In genomic region chr7:27155816-27156507, GRCh38 we compare ENCODE assay signal across 8 cellular contexts. TPM values are rescaled to one million over a fixed set of nuclear protein-coding genes. Genes with fewer than 3 reads are reported as not detected.
DNase-seq lines count a peak whose midpoint lies in the region; ATAC-seq and TF ChIP-seq lines count a peak whose summit lies in the region.

No MANE protein-coding gene starts in this region.

- peaks cover 53% of the 10 kb centered on the region for H3K9me3 ChIP-seq in trophoblast cell (ENCODE audit: insufficient read depth, low read depth, low read length)

- H3K36me3 ChIP-seq in trophoblast cell (ENCODE audit: control insufficient read depth in 1 of 2, insufficient read depth in 2 of 2, low read length in 2 of 2) = no peaks in the 10 kb centered on the region

- H3K4me2 ChIP-seq in trophoblast cell (ENCODE audit: low read length) = peak overlapping the region; percentile 43

- peak overlapping the region; percentile 76 for H3K4me3 Mint-ChIP-seq in endothelial cell (ENCODE audit: unreplicated experiment)

- H3K27ac ChIP-seq in trophoblast cell (ENCODE audit: low read depth, low read length) = no peak overlapping the region

- H3K36me3 Mint-ChIP-seq in endothelial cell (ENCODE audit: low read depth, unreplicated experiment) = peaks cover 3% of the 10 kb centered on the region

- no peak overlapping the region for H3K14ac ChIP-seq in trophoblast cell (ENCODE audit: low read length)

- H2BK12ac ChIP-seq in trophoblast cell (ENCODE audit: low read length) = no peak overlapping the region

- no peak overlapping the region for H2AFZ ChIP-seq in trophoblast cell (ENCODE audit: insufficient read depth, low read length, poor library complexity)

- no peaks in the 10 kb centered on the region for H3K9me3 Mint-ChIP-seq in endothelial cell (ENCODE audit: unreplicated experiment)

- peaks cover 4 to 5% of the 10 kb centered on the region in 2 experiments for H3K4me1 ChIP-seq in trophoblast cell (ENCODE audit: control insufficient read depth in 1 of 2, insufficient read depth in 2 of 2, low read length in 2 of 2)

- no peak overlapping the region for H4K12ac ChIP-seq in trophoblast cell (ENCODE audit: low read depth, low read length)

- WGBS in trophoblast cell (ENCODE audit: extremely low coverage, insufficient coverage, insufficient read length) = no CpG with 5 or more reads among the region's 63 CpGs

- no peak overlapping the region for H4K91ac ChIP-seq in trophoblast cell (ENCODE audit: low read depth, low read length)

- no peak overlapping the region for H3K18ac ChIP-seq in trophoblast cell (ENCODE audit: low read length)

- H2BK5ac ChIP-seq in trophoblast cell (ENCODE audit: low read depth, low read length, poor library complexity) = no peak overlapping the region

- H2AK5ac ChIP-seq in trophoblast cell (ENCODE audit: low read length) = no peak overlapping the region

- H3K27ac Mint-ChIP-seq in endothelial cell (ENCODE audit: unreplicated experiment) = no peak overlapping the region

- peaks cover 96% of the 10 kb centered on the region for H3K27me3 ChIP-seq in trophoblast cell (ENCODE audit: insufficient read depth, low read length)

- no peak overlapping the region for H3K4me3 ChIP-seq in trophoblast cell (ENCODE audit: low read depth, low read length)

- no peaks in the 10 kb centered on the region for H3K79me1 ChIP-seq in trophoblast cell (ENCODE audit: low read length)

- no peak overlapping the region for H3K9ac ChIP-seq in trophoblast cell (ENCODE audit: low read length)

- no peak for TF ChIP-seq CTCF in endothelial cell (IDR thresholded peaks at IDR 0.05; ENCODE audit: unreplicated experiment)

- H3K23ac ChIP-seq in trophoblast cell (ENCODE audit: low read length) = no peak overlapping the region

- H3K4ac ChIP-seq in trophoblast cell (ENCODE audit: low read depth, low read length) = no peak overlapping the region

- H3K79me2 ChIP-seq in trophoblast cell (ENCODE audit: control insufficient read depth, insufficient read depth, low read length, poor library complexity) = peaks cover 1% of the 10 kb centered on the region

- peaks cover 22% of the 10 kb centered on the region for H3K4me1 Mint-ChIP-seq in endothelial cell (ENCODE audit: unreplicated experiment)

- no peak for ATAC-seq in GM18858 (IDR thresholded peaks at IDR 0.05; ENCODE audit: unreplicated experiment)

- no peak overlapping the region for H4K8ac ChIP-seq in trophoblast cell (ENCODE audit: low read depth, low read length)

- DNase-seq in ELR (ENCODE audit: low read depth) = peak; percentile 58
- DNase-seq in NCI-H2171 (lab: John Stamatoyannopoulos, UW) = peak; percentile 44
- DNase-seq in endothelial cell (ENCODE audit: low spot score) = no peak
- peak in 1 of 2 donors; percentile 60 for DNase-seq in trophoblast cell
- no peak for DNase-seq in foreskin melanocyte
- no peak for DNase-seq in iPS-NIHi11 (ENCODE audit: low spot score)
- no peak for DNase-seq in NCI-H2196 (lab: John Stamatoyannopoulos, UW; ENCODE audit: unreplicated experiment)

- peaks cover 55% of the 10 kb centered on the region for H3K27me3 Mint-ChIP-seq in endothelial cell (ENCODE audit: unreplicated experiment)

- no peak overlapping the region for H2BK120ac ChIP-seq in trophoblast cell (ENCODE audit: insufficient read depth, low read length, poor library complexity)

RNA-seq across cellular contexts. Expression of gene HOXA7, which starts 0.5 kb away (rescaled TPM):
- not detected for total RNA-seq in endothelial cell (ENCODE audit: unreplicated experiment)
- not detected in 2 replicates for polyA plus RNA-seq in trophoblast cell (2013)

RNA-seq across cellular contexts. Expression of gene HOXA3, which starts 3.6 kb away (rescaled TPM):
- 0.13 TPM for total RNA-seq in endothelial cell (ENCODE audit: unreplicated experiment)
- not detected in 2 replicates for polyA plus RNA-seq in trophoblast cell (2013)

RNA-seq across cellular contexts. Expression of gene HOXA6, which starts 8.4 kb away (rescaled TPM):
- not detected for total RNA-seq in endothelial cell (ENCODE audit: unreplicated experiment)
- polyA plus RNA-seq in trophoblast cell (2013) = not detected in 2 replicates

RNA-seq across cellular contexts. Expression of gene HOXA9, which starts 9.4 kb away (rescaled TPM):
- 0.80 TPM for total RNA-seq in endothelial cell (ENCODE audit: unreplicated experiment)
- polyA plus RNA-seq in trophoblast cell (2013) = 1.2 and 1.5 TPM in 2 replicates

RNA-seq across cellular contexts. Expression of gene HOXA5, which starts 12.5 kb away (rescaled TPM):
- total RNA-seq in endothelial cell (ENCODE audit: unreplicated experiment) = 0.59 TPM
- polyA plus RNA-seq in trophoblast cell (2013) = not detected in 2 replicates

Comparison
In these comparisons a context has a peak if more than half of its experiments do, and no peak if none do; other contexts are left out.
1. DNase-seq: peak in ELR (single experiment) and NCI-H2171 (single experiment); none in endothelial cell (single experiment), foreskin melanocyte (single experiment), iPS-NIHi11 (single experiment) and NCI-H2196 (single experiment).